In genomic region chr20:31718952-31719643, GRCh38 we compare ENCODE assay signal across 8 cellular contexts. TPM values are rescaled to one million over a fixed set of nuclear protein-coding genes. Genes with fewer than 3 reads are reported as not detected.
DNase-seq lines count a peak whose midpoint lies in the region; ATAC-seq and TF ChIP-seq lines count a peak whose summit lies in the region.

No MANE protein-coding gene starts in this region.

- intact Hi-C loops in spleen (cut with DNase I; ENCODE audit: low total_unique reads), result no loop called here

- peak overlapping the region; percentile 97 for H3K27ac Mint-ChIP-seq in T-helper 17 cell

- peak overlapping the region; percentile 95 for H3K4me3 Mint-ChIP-seq in T-helper 17 cell

- ATAC-seq in T-helper 17 cell (no peak), foreskin keratinocyte (peak; percentile 68), HG02870 (IDR thresholded peaks at IDR 0.05; ENCODE audit: unreplicated experiment) (no peak), GM21381 (IDR thresholded peaks at IDR 0.05; ENCODE audit: unreplicated experiment) (no peak)

- 33 to 60% (median 42%) methylated on average over 6 of the region's 6 CpGs for WGBS in spleen, 5 donors

- H3K4me1 Mint-ChIP-seq in T-helper 17 cell, result peaks cover 73% of the 10 kb centered on the region

- TF ChIP-seq CTCF in foreskin keratinocyte (conservative IDR thresholded peaks at IDR 0.05) (no peak), spleen (IDR thresholded peaks at IDR 0.05 in 8 of 11, conservative IDR thresholded peaks at IDR 0.05 in 3 of 11) (no peak)

- peaks cover 0 to 76% (median 5%) of the 10 kb centered on the region in 6 donors for H3K36me3 ChIP-seq in spleen

- H3K4me3 ChIP-seq in spleen, result peak overlapping the region; percentile 8 to 98 (median 89)

- peaks cover 31% of the 10 kb centered on the region for H3K4me1 ChIP-seq in foreskin keratinocyte
- peaks cover 46 to 86% (median 82%) of the 10 kb centered on the region in 6 donors for H3K4me1 ChIP-seq in spleen

- no peaks in the 10 kb centered on the region for H3K27me3 ChIP-seq in foreskin keratinocyte
- H3K27me3 ChIP-seq in spleen (replicated peaks in 1 of 7), result no peaks in the 10 kb centered on the region

- peaks cover 2% of the 10 kb centered on the region for H3K36me3 Mint-ChIP-seq in T-helper 17 cell (ENCODE audit: low read depth)

- peak; percentile 17 for DNase-seq in DMS79 (lab: John Stamatoyannopoulos, UW)
- DNase-seq in DMS79 treated with DMSO at 0.1 percent for 48 hours (lab: John Stamatoyannopoulos, UW), result no peak
- no peak for DNase-seq in T-helper 17 cell
- peak; percentile 77 to 82 for DNase-seq in foreskin keratinocyte
- no peak for DNase-seq in spleen
- DNase-seq in GM03348 (ENCODE audit: low spot score), result no peak

- H3K27me3 Mint-ChIP-seq in T-helper 17 cell, result no peaks in the 10 kb centered on the region

- TF ChIP-seq POLR2A in spleen (IDR thresholded peaks at IDR 0.05), result no peak

- H3K9me3 ChIP-seq in T-helper 17 cell (ENCODE audit: control insufficient read depth, low read length, poor library complexity, severe bottlenecking), result no peaks in the 10 kb centered on the region
- H3K9me3 ChIP-seq in spleen, result no peaks in the 10 kb centered on the region

- H3K27ac ChIP-seq in foreskin keratinocyte, result peak overlapping the region; percentile 73
- H3K27ac ChIP-seq in spleen, result peak overlapping the region in 5 of 8 donors; percentile 0 to 97 (median 97)

RNA-seq across cellular contexts. Expression of gene BCL2L1, which starts 3.6 kb away (rescaled TPM):
- total RNA-seq in T-helper 17 cell, result 10 to 100 TPM; 35.6 to 59.1 TPM
- total RNA-seq in foreskin keratinocyte, result 114 and 136 TPM in 2 replicates
- polyA plus RNA-seq in foreskin keratinocyte, result 106 and 115 TPM in 2 replicates
- total RNA-seq in spleen, result 100 to 1,000 TPM in 4 of 7 donors, 10 to 100 TPM in 3; 70.2 to 167 (median 107) TPM
- 10 to 100 TPM; 18.7 to 55.5 (median 22.7) TPM for polyA plus RNA-seq in spleen

RNA-seq across cellular contexts. Expression of gene TPX2, which starts 20.0 kb away (rescaled TPM):
- 1 to 10 TPM in 1 of 2 donors, under 1 TPM in 1; 0.57 to 2.0 TPM for total RNA-seq in T-helper 17 cell
- 106 and 126 TPM in 2 replicates for total RNA-seq in foreskin keratinocyte
- polyA plus RNA-seq in foreskin keratinocyte, result 47.2 and 65.4 TPM in 2 replicates
- total RNA-seq in spleen, result 10 to 100 TPM in 3 of 7 donors, 1 to 10 TPM in 4; 2.6 to 16.2 (median 8.8) TPM
- polyA plus RNA-seq in spleen, result 1 to 10 TPM; 1.4 to 9.3 (median 3.1) TPM

Comparison
In these comparisons a context has a peak if more than half of its experiments do, and no peak if none do; other contexts are left out.
1. DNase-seq: peak in DMS79 (single experiment) and foreskin keratinocyte (2 of 2); none in DMS79 treated with DMSO at 0.1 percent for 48 hours (single experiment), T-helper 17 cell (0 of 3), spleen (single experiment) and GM03348 (single experiment).